In the genomic region with DNA sequence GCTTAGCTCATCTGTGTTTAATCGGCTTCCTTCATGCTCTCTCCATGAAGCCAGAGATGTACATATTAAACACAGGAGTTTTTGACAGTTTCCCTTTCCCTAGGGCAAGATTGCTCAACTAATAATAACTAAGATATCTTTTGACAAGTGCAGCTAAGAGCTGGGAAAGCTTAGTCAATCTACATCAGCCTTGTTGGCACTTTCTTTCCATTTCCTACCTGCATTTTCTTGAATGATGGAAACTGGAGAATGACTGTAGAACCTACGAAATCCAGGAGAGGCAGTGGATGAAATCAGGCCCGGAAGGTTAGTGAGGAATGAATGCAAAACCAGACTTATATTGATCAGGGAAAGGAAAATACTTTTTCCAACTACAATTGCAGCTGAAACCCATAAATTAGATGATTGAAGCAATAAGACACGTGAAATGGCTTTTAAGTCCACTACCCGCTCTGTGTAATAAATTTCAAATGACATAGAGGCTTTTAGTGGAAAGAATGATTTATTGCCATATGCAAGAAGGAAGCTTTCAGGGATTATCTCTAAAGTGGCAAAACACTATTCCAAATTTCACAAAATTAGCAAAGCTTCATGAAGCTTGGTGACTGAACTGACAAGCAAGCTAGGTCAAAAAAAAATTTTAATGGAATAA, we compare ENCODE assay signal across 19 cellular contexts.
"Had no signal": no experiment of that assay in that cellular context is flagged by ENCODE, and none has a peak within 500 bp of the region (broad histone marks: within the 10 kb centered on the region; RNA-seq: fewer than 3 reads in every experiment).

No MANE protein-coding gene starts in this region.

- ATAC-seq: heart right ventricle; naive thymus-derived CD8-positive, alpha-beta T cell; pancreas; sciatic nerve; stimulated activated naive CD8-positive, alpha-beta T cell treated with anti-CD3 and anti-CD28 coated beads, Interleukin-15, amount 100 ng/mL, for 72 hours had no signal

- H3K4me3 ChIP-seq: esophagus muscularis mucosa, heart right ventricle, pancreas, smooth muscle cell, suprapubic skin, transverse colon had no signal

- H3K36me3 ChIP-seq: esophagus muscularis mucosa, heart right ventricle, neutrophil, pancreas, suprapubic skin, transverse colon, WERI-Rb-1 had no signal

- H3K9me3 ChIP-seq: esophagus muscularis mucosa, heart right ventricle, neutrophil, pancreas, suprapubic skin, transverse colon had no signal

- H3K4me1 ChIP-seq: heart right ventricle, pancreas, suprapubic skin, transverse colon had no signal

- H3K4me2 ChIP-seq: smooth muscle cell had no signal

- H3K27ac ChIP-seq: esophagus muscularis mucosa, heart right ventricle, neutrophil, pancreas, suprapubic skin, transverse colon, WERI-Rb-1 had no signal

- DNase-seq: activated CD4-positive, alpha-beta T cell treated with anti-CD3 and anti-CD28 coated beads, Interleukin-2, amount 50 U/mL, for 4 hours; activated naive CD4-positive, alpha-beta T cell; activated naive CD8-positive, alpha-beta T cell treated with anti-CD3 and anti-CD28 coated beads for 36 hours; amniotic stem cell; effector CD8-positive, alpha-beta T cell; heart right ventricle; immature natural killer cell; mesendoderm; naive thymus-derived CD8-positive, alpha-beta T cell; pancreas; stimulated activated CD4-positive, alpha-beta T cell treated with anti-CD3 and anti-CD28 coated beads, Interleukin-4, amount 100 ng/mL, for 1 hour; stimulated activated naive CD8-positive, alpha-beta T cell treated with anti-CD3 and anti-CD28 coated beads, Interleukin-15, amount 100 ng/mL, for 72 hours; transverse colon; WERI-Rb-1 had no signal
